ENCODE assay signal across 10 cellular contexts in the genomic region with DNA sequence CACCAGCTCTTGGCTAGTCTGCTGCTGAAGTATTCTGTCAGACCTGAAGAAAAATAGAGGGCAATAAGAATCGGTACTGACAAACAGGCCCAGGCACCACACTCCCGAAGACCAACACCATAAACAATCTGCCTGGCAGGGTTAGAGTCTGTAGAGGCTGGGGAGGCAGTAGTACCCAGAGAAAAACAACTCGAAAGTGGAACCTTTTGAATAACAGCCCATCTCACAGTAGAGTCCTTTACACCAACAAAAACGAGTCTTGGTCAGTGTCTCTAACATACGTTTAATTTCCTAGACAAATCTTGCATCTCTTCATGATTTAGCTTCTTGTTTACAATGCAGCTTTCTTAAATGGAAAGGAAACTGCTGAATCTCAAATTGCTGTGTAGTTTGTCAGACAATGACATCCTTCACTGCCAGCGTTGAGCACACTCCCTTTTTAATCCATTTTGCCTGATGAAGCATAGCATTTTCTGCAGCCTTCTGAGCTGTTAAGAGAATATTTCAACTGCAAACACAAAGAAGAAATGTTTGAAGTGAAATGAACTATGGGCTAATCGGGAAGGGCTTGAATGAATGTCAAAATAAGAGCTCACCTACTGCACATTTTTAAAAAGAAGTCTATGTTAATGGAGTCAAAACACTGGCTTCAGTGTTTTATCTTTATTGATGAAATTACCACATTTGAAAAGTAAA.
DNase-seq lines count a peak whose midpoint lies in the region; ATAC-seq, FAIRE-seq and TF ChIP-seq lines count a peak whose summit lies in the region.
"Had no signal": no experiment of that assay in that cellular context is flagged by ENCODE, and none has a peak within 500 bp of the region (broad histone marks: within the 10 kb centered on the region; RNA-seq: fewer than 3 reads in every experiment).

No MANE protein-coding gene starts in this region.

- H3K9me3 ChIP-seq in A549: no peaks in the 10 kb centered on the region
- no peaks in the 10 kb centered on the region for H3K9me3 ChIP-seq in MM.1S (replicated peaks; ENCODE audit: insufficient read depth, low read length)
- H3K9me3 ChIP-seq in endocrine pancreas (ENCODE audit: control insufficient read depth, low read length): no peaks in the 10 kb centered on the region
- no peaks in the 10 kb centered on the region for H3K9me3 ChIP-seq in mucosa of rectum (ENCODE audit: control insufficient read depth in 2 of 2, low read length in 2 of 2)

- H3K4me2 ChIP-seq in A549: peak overlapping the region; percentile 44
- H3K4me2 ChIP-seq in MM.1S (ENCODE audit: low read depth, low read length): no peak overlapping the region

- TF ChIP-seq EP300 in A549 (IDR thresholded peaks at IDR 0.05): no peak

- ATAC-seq in A549: peak in 1 of 2 experiments; percentile 41; a peak in 2 of 6 replicates
- ATAC-seq: activated naive CD8-positive, alpha-beta T cell treated with anti-CD3 and anti-CD28 coated beads, Interleukin-2, amount 50 U/mL, for 24 hours had no signal

- no peaks in the 10 kb centered on the region for H3K27me3 ChIP-seq in MM.1S (replicated peaks; ENCODE audit: insufficient read depth, low read length)
- no peaks in the 10 kb centered on the region for H3K27me3 ChIP-seq in endocrine pancreas (ENCODE audit: control insufficient read depth, insufficient read depth, low read length)
- no peaks in the 10 kb centered on the region for H3K27me3 ChIP-seq in mucosa of rectum (ENCODE audit: control insufficient read depth in 2 of 2, insufficient read depth in 2 of 2, low read length in 2 of 2)
- no peaks in the 10 kb centered on the region for H3K27me3 ChIP-seq in brain microvascular endothelial cell (replicated peaks)

- H3K4me1 ChIP-seq in A549 (peaks cover 61% of the 10 kb centered on the region), MM.1S (ENCODE audit: low read length) (no peaks in the 10 kb centered on the region), endocrine pancreas (ENCODE audit: control insufficient read depth, insufficient read depth, low read length) (peaks cover 11% of the 10 kb centered on the region), mucosa of rectum (ENCODE audit: control insufficient read depth in 2 of 2, insufficient read depth in 2 of 2, low read length in 2 of 2) (peaks cover 24 to 42% of the 10 kb centered on the region in 2 donors)

- TF ChIP-seq CTCF in A549 (IDR thresholded peaks at IDR 0.05): no peak
- TF ChIP-seq CTCF in MM.1S (IDR thresholded peaks at IDR 0.05; ENCODE audit: low read length): no peak
- TF ChIP-seq CTCF in brain microvascular endothelial cell (IDR thresholded peaks at IDR 0.05; ENCODE audit: low read depth, low read length, missing control alignments): no peak

- DNase-seq in A549 (ENCODE audit: low read depth in 1 of 2, low spot score in 1 of 2) (no peak), MM.1S (no peak), brain microvascular endothelial cell (no peak), hepatic stellate cell (ENCODE audit: low spot score) (no peak), SIG-M5 (lab: John Stamatoyannopoulos, UW) (no peak), EL (no peak)
- DNase-seq: activated naive CD8-positive, alpha-beta T cell treated with anti-CD3 and anti-CD28 coated beads, Interleukin-2, amount 50 U/mL, for 24 hours; NCI-H82 had no signal

- 7% methylated on average over 7 of the region's 7 CpGs for WGBS in A549 (ENCODE audit: missing lambda C conversion rate)

- no peaks in the 10 kb centered on the region for H3K9me2 ChIP-seq in MM.1S (replicated peaks; ENCODE audit: insufficient read depth, low read length)

- in situ Hi-C loops in brain microvascular endothelial cell (cut with HindIII; ENCODE audit: low pct_ligation_motif_present, low sequenced_read_pairs): no loop called here

- no peaks in the 10 kb centered on the region for H3K79me2 ChIP-seq in MM.1S (ENCODE audit: low read length)

- no peaks in the 10 kb centered on the region for H3K36me3 ChIP-seq in MM.1S (replicated peaks; ENCODE audit: insufficient read depth, low read length)
- H3K36me3 ChIP-seq in endocrine pancreas (ENCODE audit: control insufficient read depth, insufficient read depth, low read length): no peaks in the 10 kb centered on the region
- H3K36me3 ChIP-seq in mucosa of rectum (ENCODE audit: control insufficient read depth in 2 of 2, insufficient read depth in 2 of 2, low read length in 2 of 2): no peaks in the 10 kb centered on the region
- no peaks in the 10 kb centered on the region for H3K36me3 ChIP-seq in brain microvascular endothelial cell (replicated peaks)

- no peak overlapping the region for H3K4me3 ChIP-seq in A549
- H3K4me3 ChIP-seq in MM.1S (ENCODE audit: low read length): no peak overlapping the region
- H3K4me3 ChIP-seq in endocrine pancreas (ENCODE audit: control insufficient read depth, insufficient read depth, low read length): peak overlapping the region; percentile 28
- peak overlapping the region in 1 of 2 donors; percentile 8 for H3K4me3 ChIP-seq in mucosa of rectum (ENCODE audit: low read length in 2 of 2)
- H3K4me3 ChIP-seq in brain microvascular endothelial cell (ENCODE audit: low read depth, low read length): no peak overlapping the region

- H3F3A ChIP-seq in MM.1S (ENCODE audit: insufficient read depth, low read length): no peaks in the 10 kb centered on the region

- TF ChIP-seq RAD21 in A549 (conservative IDR thresholded peaks at IDR 0.05 in 1 of 2, IDR thresholded peaks at IDR 0.05 in 1 of 2): no peak

- H4K20me1 ChIP-seq in MM.1S (ENCODE audit: insufficient read depth, low read length): no peaks in the 10 kb centered on the region

- POLR2A ChIA-PET in A549 (lab: Yijun Ruan, JAX): no interaction called here

- peak overlapping the region; percentile 4; the same call in 1 of the 2 replicates for H2AFZ ChIP-seq in MM.1S (ENCODE audit: low read length)

- H3K27ac ChIP-seq in A549 (peak overlapping the region; percentile 22 to 74; a peak in 5 of 6 replicates), MM.1S (ENCODE audit: low read length) (no peak overlapping the region), mucosa of rectum (ENCODE audit: low read depth in 2 of 2, low read length in 2 of 2) (peak overlapping the region; percentile 68 to 74), brain microvascular endothelial cell (no peak overlapping the region)

- H3K9ac ChIP-seq in MM.1S (ENCODE audit: low read length) (no peak overlapping the region), endocrine pancreas (ENCODE audit: control insufficient read depth, insufficient read depth, low read length) (no peak overlapping the region), mucosa of rectum (ENCODE audit: low read depth in 1 of 2, low read length in 2 of 2) (no peak overlapping the region)

- CTCF ChIA-PET in A549 (lab: Yijun Ruan, JAX): no interaction called here

- no peak for FAIRE-seq in A549 (lab: Jason Lieb, UNC)

- TF ChIP-seq POLR2A in A549 (IDR thresholded peaks at IDR 0.05; ENCODE audit: low read length): no peak

TF ChIP-seq in A549, 52 proteins besides CTCF, POLR2A, EP300 and RAD21:
- peak; percentile 24 for TF ChIP-seq MAFK (IDR thresholded peaks at IDR 0.05; ENCODE audit: partially characterized antibody)
- no peak for TF ChIP-seq RCOR1 (IDR thresholded peaks at IDR 0.05; ENCODE audit: low read depth, low read length)

Comparison
In these comparisons a context has a peak if more than half of its experiments do, and no peak if none do; other contexts are left out.
1. H3K27ac ChIP-seq: peak in A549 (2 of 2) and mucosa of rectum (2 of 2); none in MM.1S (single experiment) and brain microvascular endothelial cell (single experiment).